ENCODE assay signal across 16 cellular contexts in genomic region chr2:192060161-192060560, GRCh38.
"Had no signal": no experiment of that assay in that cellular context is flagged by ENCODE, and none has a peak within 500 bp of the region (broad histone marks: within the 10 kb centered on the region; RNA-seq: fewer than 3 reads in every experiment).

No MANE protein-coding gene starts in this region.

- H3K4me1 Mint-ChIP-seq: activated CD8-positive, alpha-beta memory T cell treated with anti-CD3 and anti-CD28 coated beads, Interleukin-2, amount 10 ng/mL, durations not matched to agents 7 days and 5 days; activated naive CD4-positive, alpha-beta T cell treated with anti-CD3 and anti-CD28 coated beads, Interleukin-2, amount 10 ng/mL, durations not matched to agents 7 days and 5 days had no signal

- H3K36me3 Mint-ChIP-seq: activated CD8-positive, alpha-beta memory T cell treated with anti-CD3 and anti-CD28 coated beads, Interleukin-2, amount 10 ng/mL, durations not matched to agents 7 days and 5 days; activated naive CD4-positive, alpha-beta T cell treated with anti-CD3 and anti-CD28 coated beads, Interleukin-2, amount 10 ng/mL, durations not matched to agents 7 days and 5 days had no signal

- H3K4me1 ChIP-seq: gastrocnemius medialis, heart right ventricle, lower lobe of right lung, psoas muscle, spleen had no signal

- H3K27ac ChIP-seq: gastrocnemius medialis, heart right ventricle, lower lobe of right lung, psoas muscle, spleen had no signal

- ATAC-seq: activated CD8-positive, alpha-beta memory T cell treated with anti-CD3 and anti-CD28 coated beads, Interleukin-2, amount 10 ng/mL, durations not matched to agents 7 days and 5 days; gastrocnemius medialis; heart right ventricle; left colon; lower lobe of right lung; psoas muscle; sciatic nerve had no signal

- H3K4me3 ChIP-seq: gastrocnemius medialis, heart right ventricle, lower lobe of right lung, psoas muscle, spleen had no signal

- FAIRE-seq: astrocyte, islet of Langerhans had no signal

- H3K4me3 Mint-ChIP-seq: activated CD8-positive, alpha-beta memory T cell treated with anti-CD3 and anti-CD28 coated beads, Interleukin-2, amount 10 ng/mL, durations not matched to agents 7 days and 5 days; activated naive CD4-positive, alpha-beta T cell treated with anti-CD3 and anti-CD28 coated beads, Interleukin-2, amount 10 ng/mL, durations not matched to agents 7 days and 5 days; activated T-cell treated with anti-CD3 and anti-CD28 coated beads, Interleukin-2, amount 50 U/mL, for 24 hours; endodermal cell had no signal

- H3K27ac Mint-ChIP-seq: activated CD8-positive, alpha-beta memory T cell treated with anti-CD3 and anti-CD28 coated beads, Interleukin-2, amount 10 ng/mL, durations not matched to agents 7 days and 5 days; activated naive CD4-positive, alpha-beta T cell treated with anti-CD3 and anti-CD28 coated beads, Interleukin-2, amount 10 ng/mL, durations not matched to agents 7 days and 5 days; activated T-cell treated with anti-CD3 and anti-CD28 coated beads, Interleukin-2, amount 50 U/mL, for 24 hours; endodermal cell had no signal

- H3K9me3 ChIP-seq: gastrocnemius medialis, heart right ventricle, lower lobe of right lung, psoas muscle, spleen had no signal

- H3K9me3 Mint-ChIP-seq: activated naive CD4-positive, alpha-beta T cell treated with anti-CD3 and anti-CD28 coated beads, Interleukin-2, amount 10 ng/mL, durations not matched to agents 7 days and 5 days; activated T-cell treated with anti-CD3 and anti-CD28 coated beads, Interleukin-2, amount 50 U/mL, for 24 hours; endodermal cell had no signal

- DNase-seq: activated CD4-positive, alpha-beta T cell treated with anti-CD3 and anti-CD28 coated beads, Interleukin-2, amount 50 U/mL, for 4 hours; activated CD4-positive, CD25-positive, alpha-beta regulatory T cell treated with anti-CD3 and anti-CD28 coated beads, Interleukin-2, amount 50 U/mL, for 72 hours; activated CD8-positive, alpha-beta memory T cell treated with anti-CD3 and anti-CD28 coated beads, Interleukin-2, amount 10 ng/mL, durations not matched to agents 7 days and 5 days; activated naive CD4-positive, alpha-beta T cell treated with anti-CD3 and anti-CD28 coated beads, Interleukin-2, amount 10 ng/mL, durations not matched to agents 7 days and 5 days; activated T-cell treated with anti-CD3 and anti-CD28 coated beads, Interleukin-2, amount 50 U/mL, for 24 hours; endodermal cell; gastrocnemius medialis; heart right ventricle; left colon; lower lobe of right lung; psoas muscle; spleen; T-helper 9 cell had no signal
